Comparison of ENCODE assay signal across 22 cellular contexts in genomic region chr18:50065527-50065926, GRCh38.
"Had no signal": no experiment of that assay in that cellular context is flagged by ENCODE, and none has a peak within 500 bp of the region (broad histone marks: within the 10 kb centered on the region; RNA-seq: fewer than 3 reads in every experiment).

No MANE protein-coding gene starts in this region.

- H3K27ac Mint-ChIP-seq: mesothelial cell of epicardium, naive B cell had no signal

- H3K9me3 Mint-ChIP-seq: mesothelial cell of epicardium, naive B cell had no signal

- H3K27me3 ChIP-seq: esophagus squamous epithelium, gastrocnemius medialis, left lung had no signal

- DNase-seq: dermis blood vessel endothelial cell; dorsolateral prefrontal cortex; effector CD4-positive, alpha-beta T cell; effector memory CD4-positive, alpha-beta T cell; erythroblast; esophagus squamous epithelium; foreskin fibroblast; foreskin melanocyte; gastrocnemius medialis; glutamatergic neuron; heart right ventricle; hippocampal formation; left cardiac atrium; left lung; left ventricle myocardium superior; lower lobe of right lung; mesenchymal stem cell; mucosa of descending colon; naive B cell had no signal

- H3K4me1 ChIP-seq: esophagus squamous epithelium, gastrocnemius medialis, left lung, lower lobe of right lung had no signal

- H3K4me3 Mint-ChIP-seq: mesothelial cell of epicardium, naive B cell had no signal

- H3K4me1 Mint-ChIP-seq: naive B cell had no signal

- H3K9me3 ChIP-seq: esophagus squamous epithelium, gastrocnemius medialis, heart right ventricle, left lung, lower lobe of right lung, mucosa of descending colon had no signal

- H3K36me3 Mint-ChIP-seq: mesothelial cell of epicardium, naive B cell had no signal

- H3K36me3 ChIP-seq: esophagus squamous epithelium, gastrocnemius medialis, heart right ventricle, left lung, lower lobe of right lung had no signal

- H3K27ac ChIP-seq: coronary artery, dorsolateral prefrontal cortex, epithelial cell of prostate, esophagus squamous epithelium, gastrocnemius medialis, heart right ventricle, left lung, lower lobe of right lung had no signal

- H3K4me3 ChIP-seq: coronary artery, dorsolateral prefrontal cortex, esophagus squamous epithelium, gastrocnemius medialis, heart right ventricle, left lung, lower lobe of right lung, mucosa of descending colon had no signal
